In the genomic region with DNA sequence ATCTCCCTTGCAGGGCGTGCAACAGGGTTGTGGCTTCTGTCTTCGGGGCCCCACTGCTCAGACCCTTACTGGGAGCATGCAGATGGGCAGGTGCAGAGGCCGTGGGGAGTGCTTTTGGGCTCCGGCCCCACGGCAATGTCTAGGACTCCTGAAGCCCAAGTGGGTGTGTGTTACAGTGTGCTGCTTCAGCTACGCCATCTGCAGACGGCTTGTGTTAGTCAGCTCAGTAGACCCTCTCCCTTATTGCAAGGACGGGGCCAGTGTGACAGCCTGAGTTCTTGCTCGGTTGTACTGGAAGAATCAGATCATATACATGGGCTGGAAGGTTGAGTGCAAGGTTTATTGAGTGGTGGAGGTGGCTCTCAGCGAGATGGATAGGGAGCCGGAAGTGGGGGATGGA, we compare ENCODE assay signal across 1 cellular context.
TF ChIP-seq lines count a peak whose summit lies in the region.

No MANE protein-coding gene starts in this region.

TF ChIP-seq in WTC11, 78 proteins besides CTCF, POLR2A, EP300 and RAD21 (continued from another document):
- TF ChIP-seq, protein P1, sequence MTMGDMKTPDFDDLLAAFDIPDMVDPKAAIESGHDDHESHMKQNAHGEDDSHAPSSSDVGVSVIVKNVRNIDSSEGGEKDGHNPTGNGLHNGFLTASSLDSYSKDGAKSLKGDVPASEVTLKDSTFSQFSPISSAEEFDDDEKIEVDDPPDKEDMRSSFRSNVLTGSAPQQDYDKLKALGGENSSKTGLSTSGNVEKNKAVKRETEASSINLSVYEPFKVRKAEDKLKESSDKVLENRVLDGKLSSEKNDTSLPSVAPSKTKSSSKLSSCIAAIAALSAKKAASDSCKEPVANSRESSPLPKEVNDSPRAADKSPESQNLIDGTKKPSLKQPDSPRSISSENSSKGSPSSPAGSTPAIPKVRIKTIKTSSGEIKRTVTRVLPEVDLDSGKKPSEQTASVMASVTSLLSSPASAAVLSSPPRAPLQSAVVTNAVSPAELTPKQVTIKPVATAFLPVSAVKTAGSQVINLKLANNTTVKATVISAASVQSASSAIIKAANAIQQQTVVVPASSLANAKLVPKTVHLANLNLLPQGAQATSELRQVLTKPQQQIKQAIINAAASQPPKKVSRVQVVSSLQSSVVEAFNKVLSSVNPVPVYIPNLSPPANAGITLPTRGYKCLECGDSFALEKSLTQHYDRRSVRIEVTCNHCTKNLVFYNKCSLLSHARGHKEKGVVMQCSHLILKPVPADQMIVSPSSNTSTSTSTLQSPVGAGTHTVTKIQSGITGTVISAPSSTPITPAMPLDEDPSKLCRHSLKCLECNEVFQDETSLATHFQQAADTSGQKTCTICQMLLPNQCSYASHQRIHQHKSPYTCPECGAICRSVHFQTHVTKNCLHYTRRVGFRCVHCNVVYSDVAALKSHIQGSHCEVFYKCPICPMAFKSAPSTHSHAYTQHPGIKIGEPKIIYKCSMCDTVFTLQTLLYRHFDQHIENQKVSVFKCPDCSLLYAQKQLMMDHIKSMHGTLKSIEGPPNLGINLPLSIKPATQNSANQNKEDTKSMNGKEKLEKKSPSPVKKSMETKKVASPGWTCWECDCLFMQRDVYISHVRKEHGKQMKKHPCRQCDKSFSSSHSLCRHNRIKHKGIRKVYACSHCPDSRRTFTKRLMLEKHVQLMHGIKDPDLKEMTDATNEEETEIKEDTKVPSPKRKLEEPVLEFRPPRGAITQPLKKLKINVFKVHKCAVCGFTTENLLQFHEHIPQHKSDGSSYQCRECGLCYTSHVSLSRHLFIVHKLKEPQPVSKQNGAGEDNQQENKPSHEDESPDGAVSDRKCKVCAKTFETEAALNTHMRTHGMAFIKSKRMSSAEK (CRISPR knock-in tag; IDR thresholded peaks at IDR 0.05; ENCODE audit: borderline replicate concordance): no peak
- TF ChIP-seq, protein P2, sequence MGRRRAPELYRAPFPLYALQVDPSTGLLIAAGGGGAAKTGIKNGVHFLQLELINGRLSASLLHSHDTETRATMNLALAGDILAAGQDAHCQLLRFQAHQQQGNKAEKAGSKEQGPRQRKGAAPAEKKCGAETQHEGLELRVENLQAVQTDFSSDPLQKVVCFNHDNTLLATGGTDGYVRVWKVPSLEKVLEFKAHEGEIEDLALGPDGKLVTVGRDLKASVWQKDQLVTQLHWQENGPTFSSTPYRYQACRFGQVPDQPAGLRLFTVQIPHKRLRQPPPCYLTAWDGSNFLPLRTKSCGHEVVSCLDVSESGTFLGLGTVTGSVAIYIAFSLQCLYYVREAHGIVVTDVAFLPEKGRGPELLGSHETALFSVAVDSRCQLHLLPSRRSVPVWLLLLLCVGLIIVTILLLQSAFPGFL (CRISPR knock-in tag; IDR thresholded peaks at IDR 0.05; ENCODE audit: borderline replicate concordance): no peak
- TF ChIP-seq IRF2 (CRISPR knock-in tag; IDR thresholded peaks at IDR 0.05; ENCODE audit: borderline replicate concordance, low read depth) (no peak), ZNF263 (CRISPR knock-in tag; IDR thresholded peaks at IDR 0.05; ENCODE audit: low read depth) (no peak), ZBTB21 (CRISPR knock-in tag; IDR thresholded peaks at IDR 0.05; ENCODE audit: borderline replicate concordance) (no peak), ZNF416 (CRISPR knock-in tag; IDR thresholded peaks at IDR 0.05) (no peak), FOXK1 (CRISPR knock-in tag; IDR thresholded peaks at IDR 0.05) (no peak), FOXP1 (CRISPR knock-in tag; IDR thresholded peaks at IDR 0.05; ENCODE audit: borderline replicate concordance) (no peak), PRRX2 (CRISPR knock-in tag; IDR thresholded peaks at IDR 0.05) (no peak), TEAD4 (CRISPR knock-in tag; IDR thresholded peaks at IDR 0.05) (no peak), TP53 (CRISPR knock-in tag; IDR thresholded peaks at IDR 0.05) (no peak), GABPB1 (CRISPR knock-in tag; IDR thresholded peaks at IDR 0.05) (no peak)
- TF ChIP-seq, protein P3, sequence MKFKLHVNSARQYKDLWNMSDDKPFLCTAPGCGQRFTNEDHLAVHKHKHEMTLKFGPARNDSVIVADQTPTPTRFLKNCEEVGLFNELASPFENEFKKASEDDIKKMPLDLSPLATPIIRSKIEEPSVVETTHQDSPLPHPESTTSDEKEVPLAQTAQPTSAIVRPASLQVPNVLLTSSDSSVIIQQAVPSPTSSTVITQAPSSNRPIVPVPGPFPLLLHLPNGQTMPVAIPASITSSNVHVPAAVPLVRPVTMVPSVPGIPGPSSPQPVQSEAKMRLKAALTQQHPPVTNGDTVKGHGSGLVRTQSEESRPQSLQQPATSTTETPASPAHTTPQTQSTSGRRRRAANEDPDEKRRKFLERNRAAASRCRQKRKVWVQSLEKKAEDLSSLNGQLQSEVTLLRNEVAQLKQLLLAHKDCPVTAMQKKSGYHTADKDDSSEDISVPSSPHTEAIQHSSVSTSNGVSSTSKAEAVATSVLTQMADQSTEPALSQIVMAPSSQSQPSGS (CRISPR knock-in tag; IDR thresholded peaks at IDR 0.05; ENCODE audit: borderline replicate concordance, low read depth): no peak
